Comparison of ENCODE assay signal across 8 cellular contexts in the genomic region with DNA sequence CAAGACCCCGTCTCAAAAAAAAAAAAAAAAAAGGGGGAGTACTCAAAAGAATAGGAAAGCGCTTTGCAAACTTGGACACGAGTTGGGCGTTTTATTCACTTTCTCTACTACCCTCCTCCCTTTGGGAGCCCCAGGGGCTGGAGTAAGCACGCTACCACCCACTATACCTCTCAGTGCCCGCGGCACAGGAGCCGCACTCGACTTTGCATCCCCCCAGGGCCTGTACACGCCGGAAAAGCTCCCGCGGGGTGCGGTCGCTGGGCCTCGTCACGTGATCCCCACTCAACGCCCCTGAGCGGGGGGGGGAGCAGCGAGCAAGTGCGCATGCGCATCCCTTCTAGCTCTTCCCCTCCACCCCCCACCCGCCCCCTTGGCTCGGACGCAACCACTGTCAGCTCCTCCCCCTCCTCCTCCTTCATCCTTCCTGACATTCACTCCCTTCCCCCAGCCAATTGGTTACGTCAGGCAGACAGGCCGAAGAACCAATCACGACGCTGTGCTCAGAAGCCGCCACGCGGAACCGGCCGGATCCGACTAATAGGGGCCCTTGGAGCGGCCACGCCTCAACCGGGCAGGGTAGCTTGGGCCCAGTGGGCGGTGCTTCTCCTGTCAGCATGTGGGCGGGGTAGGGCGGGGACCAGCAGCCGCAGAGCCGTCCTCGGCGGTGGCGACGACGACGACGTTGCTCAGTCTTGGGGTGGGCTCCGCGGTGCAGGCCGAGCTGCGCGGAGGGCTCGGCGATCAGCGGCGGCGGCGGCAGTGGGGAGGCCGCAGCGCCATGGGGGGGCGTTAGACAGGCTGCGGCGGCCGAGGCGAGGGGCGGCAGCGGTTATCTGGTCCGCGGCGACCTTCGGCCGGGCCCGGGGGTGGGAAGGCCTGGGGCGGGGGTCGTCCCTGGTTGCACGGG. TPM values are rescaled to one million over a fixed set of nuclear protein-coding genes. Genes with fewer than 3 reads are reported as not detected.
DNase-seq lines count a peak whose midpoint lies in the region; ATAC-seq, FAIRE-seq and TF ChIP-seq lines count a peak whose summit lies in the region.

A gene with protein sequence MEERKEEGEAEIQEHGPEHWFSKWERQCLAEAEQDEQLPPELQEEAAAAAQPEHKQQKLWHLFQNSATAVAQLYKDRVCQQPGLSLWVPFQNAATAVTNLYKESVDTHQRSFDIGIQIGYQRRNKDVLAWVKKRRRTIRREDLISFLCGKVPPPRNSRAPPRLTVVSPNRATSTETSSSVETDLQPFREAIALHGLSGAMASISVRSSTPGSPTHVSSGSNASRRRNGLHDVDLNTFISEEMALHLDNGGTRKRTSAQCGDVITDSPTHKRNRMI (plus strand): TSS at position 685 of the 907 bp plus-strand sequence. CDS start 401 bp downstream, outside the sequence.

- H3K9ac ChIP-seq in kidney (ENCODE audit: low read length in 2 of 2): peak within 1 kb of the TSS; percentile 86 to 95

- ATAC-seq in GM19043 (IDR thresholded peaks at IDR 0.05; ENCODE audit: low read depth, unreplicated experiment) (peak; percentile 90), HG03378 (IDR thresholded peaks at IDR 0.05; ENCODE audit: unreplicated experiment) (peak; percentile 85)

- peaks cover 0 to 5% of the 10 kb centered on the region in 2 donors for H3K36me3 ChIP-seq in kidney (ENCODE audit: control insufficient read depth in 1 of 2, insufficient read depth in 2 of 2, low read length in 2 of 2)

- no peaks in the 10 kb centered on the region for H3K9me3 ChIP-seq in kidney (ENCODE audit: control insufficient read depth in 1 of 2, low read length in 2 of 2)

- intact Hi-C loops in kidney (cut with DNase I): no loop called here

- peaks cover 12 to 19% of the 10 kb centered on the region in 2 donors for H3K4me1 ChIP-seq in kidney (ENCODE audit: control insufficient read depth in 1 of 2, insufficient read depth in 1 of 2, low read depth in 1 of 2, low read length in 2 of 2)

- H3K27ac ChIP-seq in kidney (ENCODE audit: low read depth in 2 of 2, low read length in 2 of 2): peak within 1 kb of the TSS; percentile 97 to 99

- H3K4me3 ChIP-seq in AG10803 (ENCODE audit: low read length) (peak within 1 kb of the TSS; percentile 94), kidney (ENCODE audit: low read length in 2 of 2) (peak within 1 kb of the TSS; percentile 80 to 87)

- DNase-seq in AG10803 (ENCODE audit: low read depth) (peak; percentile 100), NCI-H460 (ENCODE audit: extremely low read depth, low read depth) (peak; percentile 100), cerebellum (ENCODE audit: low spot score) (peak; percentile 99), kidney (peak; percentile 100)
- peak; percentile 99 for DNase-seq in activated CD4-positive, alpha-beta T cell treated with anti-CD3 and anti-CD28 coated beads for 1 hour
- DNase-seq in stimulated activated CD4-positive, alpha-beta T cell treated with anti-CD3 and anti-CD28 coated beads, Interleukin-15, amount 100 ng/mL, for 24 hours: peak; percentile 99

- no peak for TF ChIP-seq CTCF in AG10803 (conservative IDR thresholded peaks at IDR 0.05; ENCODE audit: low read length)
- TF ChIP-seq CTCF in kidney (IDR thresholded peaks at IDR 0.05; ENCODE audit: borderline replicate concordance, extremely low read depth, insufficient read depth): no peak

- FAIRE-seq in kidney (lab: Jason Lieb, UNC): peak; percentile 45

RNA-seq across cellular contexts. Expression of the gene that starts here (rescaled TPM):
- total RNA-seq in NCI-H460 (2014; rRNA removed; shearing (Covaris generic)): 59.1 and 67.1 TPM in 2 replicates
- 39.8 and 51.9 TPM in 2 replicates for polyA plus RNA-seq in NCI-H460 (2014; cell fraction: nucleus; rRNA removed)
- total RNA-seq in cerebellum: 93.2 TPM
- total RNA-seq in kidney: 77.0 TPM
- polyA plus RNA-seq in kidney (ENCODE audit: insufficient read depth, low read depth, low replicate concordance): 14.7 TPM

Comparison
In these comparisons a context has a peak if more than half of its experiments do, and no peak if none do; other contexts are left out.
1. Peak in every context shown above with its lines: DNase-seq, ATAC-seq, H3K4me3 ChIP-seq and H3K27ac ChIP-seq.